ENCODE assay signal across 1 cellular context in the genomic region with DNA sequence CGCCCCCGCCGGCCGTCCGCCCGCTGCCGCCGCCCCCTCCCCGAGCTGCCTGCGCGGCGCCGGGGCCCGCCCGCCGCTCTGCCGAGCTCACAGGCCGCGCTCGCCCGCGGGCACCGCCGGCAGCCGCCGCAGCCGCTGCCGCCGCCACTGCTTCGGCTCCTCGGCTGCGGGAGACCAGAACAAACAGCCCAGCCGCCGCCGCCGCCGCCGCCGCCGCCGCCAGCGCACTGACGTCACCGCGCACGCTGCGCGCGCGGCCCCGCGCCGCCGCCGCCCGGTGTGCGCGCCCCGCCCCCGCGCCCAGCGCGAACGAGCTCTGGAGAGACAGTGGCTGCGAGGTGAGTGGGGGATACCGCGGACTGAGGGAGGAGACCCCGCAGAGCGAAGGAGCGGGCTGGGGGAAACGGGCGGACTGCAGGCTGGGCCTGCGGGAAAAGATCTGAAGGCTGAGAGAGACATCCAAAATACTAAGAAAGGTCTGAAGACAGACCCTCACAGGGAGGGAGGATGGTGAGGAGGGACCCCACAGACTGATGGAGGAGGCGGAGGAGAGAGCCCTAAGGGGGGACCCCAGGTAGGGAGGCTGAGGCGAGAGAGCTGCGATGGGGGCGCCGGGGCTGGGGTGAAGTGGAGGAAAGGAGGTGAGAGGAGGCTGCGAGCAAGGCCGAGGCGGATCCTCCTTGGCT.
TF ChIP-seq lines count a peak whose summit lies in the region.

A gene (minus strand): TSS at position 229 of the 686 bp plus-strand sequence. CDS start 59,440 bp downstream, outside the sequence.

TF ChIP-seq in HepG2, 621 proteins besides CTCF, POLR2A, EP300 and RAD21 (continued from another document and continues in another):
- TF ChIP-seq, protein P1, sequence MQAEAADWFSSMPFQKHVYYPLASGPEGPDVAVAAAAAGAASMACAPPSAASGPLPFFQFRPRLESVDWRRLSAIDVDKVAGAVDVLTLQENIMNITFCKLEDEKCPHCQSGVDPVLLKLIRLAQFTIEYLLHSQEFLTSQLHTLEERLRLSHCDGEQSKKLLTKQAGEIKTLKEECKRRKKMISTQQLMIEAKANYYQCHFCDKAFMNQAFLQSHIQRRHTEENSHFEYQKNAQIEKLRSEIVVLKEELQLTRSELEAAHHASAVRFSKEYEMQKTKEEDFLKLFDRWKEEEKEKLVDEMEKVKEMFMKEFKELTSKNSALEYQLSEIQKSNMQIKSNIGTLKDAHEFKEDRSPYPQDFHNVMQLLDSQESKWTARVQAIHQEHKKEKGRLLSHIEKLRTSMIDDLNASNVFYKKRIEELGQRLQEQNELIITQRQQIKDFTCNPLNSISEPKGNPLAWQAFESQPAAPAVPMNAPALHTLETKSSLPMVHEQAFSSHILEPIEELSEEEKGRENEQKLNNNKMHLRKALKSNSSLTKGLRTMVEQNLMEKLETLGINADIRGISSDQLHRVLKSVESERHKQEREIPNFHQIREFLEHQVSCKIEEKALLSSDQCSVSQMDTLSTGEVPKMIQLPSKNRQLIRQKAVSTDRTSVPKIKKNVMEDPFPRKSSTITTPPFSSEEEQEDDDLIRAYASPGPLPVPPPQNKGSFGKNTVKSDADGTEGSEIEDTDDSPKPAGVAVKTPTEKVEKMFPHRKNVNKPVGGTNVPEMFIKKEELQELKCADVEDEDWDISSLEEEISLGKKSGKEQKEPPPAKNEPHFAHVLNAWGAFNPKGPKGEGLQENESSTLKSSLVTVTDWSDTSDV (CRISPR knock-in tag; IDR thresholded peaks at IDR 0.05) = no peak
- TF ChIP-seq ZNF747 (CRISPR knock-in tag; IDR thresholded peaks at IDR 0.05; ENCODE audit: borderline replicate concordance) (no peak), KDM5B (CRISPR knock-in tag; IDR thresholded peaks at IDR 0.05; ENCODE audit: borderline replicate concordance) (peak; percentile 10; the same call in 1 of the 2 replicates), ZC3H13 (CRISPR knock-in tag; IDR thresholded peaks at IDR 0.05) (no peak), HOXA9 (CRISPR knock-in tag; IDR thresholded peaks at IDR 0.05; ENCODE audit: borderline replicate concordance) (no peak), ZNF143 (CRISPR knock-in tag; IDR thresholded peaks at IDR 0.05) (no peak), ZNF136 (CRISPR knock-in tag; IDR thresholded peaks at IDR 0.05; ENCODE audit: low read depth) (no peak), ZFP36L1 (CRISPR knock-in tag; IDR thresholded peaks at IDR 0.05) (no peak), ZNF24 (IDR thresholded peaks at IDR 0.05) (no peak), NFRKB (IDR thresholded peaks at IDR 0.05) (no peak), KLF11 (CRISPR knock-in tag; IDR thresholded peaks at IDR 0.05) (0 out of 2 replicates have a peak, but pooled peaks have one; percentile 40), SRF (IDR thresholded peaks at IDR 0.05; ENCODE audit: low read depth, low read length) (no peak), ZNF260 (CRISPR knock-in tag; IDR thresholded peaks at IDR 0.05; ENCODE audit: borderline replicate concordance, low read depth) (no peak), GZF1 (CRISPR knock-in tag; IDR thresholded peaks at IDR 0.05) (no peak), GPN1 (CRISPR knock-in tag; IDR thresholded peaks at IDR 0.05; ENCODE audit: borderline replicate concordance) (no peak), ZBTB7A (CRISPR knock-in tag; IDR thresholded peaks at IDR 0.05) (no peak), PCBP1 (IDR thresholded peaks at IDR 0.05; ENCODE audit: borderline replicate concordance, low read depth, low read length) (no peak), ZSCAN22 (CRISPR knock-in tag; IDR thresholded peaks at IDR 0.05) (peak; percentile 98), ZNF746 (CRISPR knock-in tag; IDR thresholded peaks at IDR 0.05) (no peak), GATAD1 (CRISPR knock-in tag; IDR thresholded peaks at IDR 0.05) (0 out of 2 replicates have a peak, but pooled peaks have one; percentile 27), RBM39 (IDR thresholded peaks at IDR 0.05; ENCODE audit: low read depth, low read length, poor library complexity, severe bottlenecking) (no peak), TCF7L2 (IDR thresholded peaks at IDR 0.05; ENCODE audit: low read depth, low read length) (no peak), CBX5 (CRISPR knock-in tag; IDR thresholded peaks at IDR 0.05; ENCODE audit: borderline replicate concordance) (no peak), ZFP1 (CRISPR knock-in tag; IDR thresholded peaks at IDR 0.05) (no peak), FOXA3 (CRISPR knock-in tag; IDR thresholded peaks at IDR 0.05) (no peak), ZNF768 (CRISPR knock-in tag; IDR thresholded peaks at IDR 0.05) (no peak), ZBTB21 (CRISPR knock-in tag; IDR thresholded peaks at IDR 0.05) (no peak), ZSCAN12 (CRISPR knock-in tag; IDR thresholded peaks at IDR 0.05) (no peak), KAT7 (CRISPR knock-in tag; IDR thresholded peaks at IDR 0.05; ENCODE audit: borderline replicate concordance) (no peak)
- TF ChIP-seq, protein P2, sequence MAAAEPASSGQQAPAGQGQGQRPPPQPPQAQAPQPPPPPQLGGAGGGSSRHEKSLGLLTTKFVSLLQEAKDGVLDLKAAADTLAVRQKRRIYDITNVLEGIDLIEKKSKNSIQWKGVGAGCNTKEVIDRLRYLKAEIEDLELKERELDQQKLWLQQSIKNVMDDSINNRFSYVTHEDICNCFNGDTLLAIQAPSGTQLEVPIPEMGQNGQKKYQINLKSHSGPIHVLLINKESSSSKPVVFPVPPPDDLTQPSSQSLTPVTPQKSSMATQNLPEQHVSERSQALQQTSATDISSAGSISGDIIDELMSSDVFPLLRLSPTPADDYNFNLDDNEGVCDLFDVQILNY (CRISPR knock-in tag; conservative IDR thresholded peaks at IDR 0.05) = no peak
- TF ChIP-seq, protein P3, sequence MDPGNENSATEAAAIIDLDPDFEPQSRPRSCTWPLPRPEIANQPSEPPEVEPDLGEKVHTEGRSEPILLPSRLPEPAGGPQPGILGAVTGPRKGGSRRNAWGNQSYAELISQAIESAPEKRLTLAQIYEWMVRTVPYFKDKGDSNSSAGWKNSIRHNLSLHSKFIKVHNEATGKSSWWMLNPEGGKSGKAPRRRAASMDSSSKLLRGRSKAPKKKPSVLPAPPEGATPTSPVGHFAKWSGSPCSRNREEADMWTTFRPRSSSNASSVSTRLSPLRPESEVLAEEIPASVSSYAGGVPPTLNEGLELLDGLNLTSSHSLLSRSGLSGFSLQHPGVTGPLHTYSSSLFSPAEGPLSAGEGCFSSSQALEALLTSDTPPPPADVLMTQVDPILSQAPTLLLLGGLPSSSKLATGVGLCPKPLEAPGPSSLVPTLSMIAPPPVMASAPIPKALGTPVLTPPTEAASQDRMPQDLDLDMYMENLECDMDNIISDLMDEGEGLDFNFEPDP (CRISPR knock-in tag; conservative IDR thresholded peaks at IDR 0.05) = no peak
- TF ChIP-seq, protein P4, sequence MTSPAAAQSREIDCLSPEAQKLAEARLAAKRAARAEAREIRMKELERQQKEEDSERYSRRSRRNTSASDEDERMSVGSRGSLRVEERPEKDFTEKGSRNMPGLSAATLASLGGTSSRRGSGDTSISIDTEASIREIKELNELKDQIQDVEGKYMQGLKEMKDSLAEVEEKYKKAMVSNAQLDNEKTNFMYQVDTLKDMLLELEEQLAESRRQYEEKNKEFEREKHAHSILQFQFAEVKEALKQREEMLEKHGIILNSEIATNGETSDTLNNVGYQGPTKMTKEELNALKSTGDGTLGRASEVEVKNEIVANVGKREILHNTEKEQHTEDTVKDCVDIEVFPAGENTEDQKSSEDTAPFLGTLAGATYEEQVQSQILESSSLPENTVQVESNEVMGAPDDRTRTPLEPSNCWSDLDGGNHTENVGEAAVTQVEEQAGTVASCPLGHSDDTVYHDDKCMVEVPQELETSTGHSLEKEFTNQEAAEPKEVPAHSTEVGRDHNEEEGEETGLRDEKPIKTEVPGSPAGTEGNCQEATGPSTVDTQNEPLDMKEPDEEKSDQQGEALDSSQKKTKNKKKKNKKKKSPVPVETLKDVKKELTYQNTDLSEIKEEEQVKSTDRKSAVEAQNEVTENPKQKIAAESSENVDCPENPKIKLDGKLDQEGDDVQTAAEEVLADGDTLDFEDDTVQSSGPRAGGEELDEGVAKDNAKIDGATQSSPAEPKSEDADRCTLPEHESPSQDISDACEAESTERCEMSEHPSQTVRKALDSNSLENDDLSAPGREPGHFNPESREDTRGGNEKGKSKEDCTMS (CRISPR knock-in tag; conservative IDR thresholded peaks at IDR 0.05) = no peak
- TF ChIP-seq, protein P5, sequence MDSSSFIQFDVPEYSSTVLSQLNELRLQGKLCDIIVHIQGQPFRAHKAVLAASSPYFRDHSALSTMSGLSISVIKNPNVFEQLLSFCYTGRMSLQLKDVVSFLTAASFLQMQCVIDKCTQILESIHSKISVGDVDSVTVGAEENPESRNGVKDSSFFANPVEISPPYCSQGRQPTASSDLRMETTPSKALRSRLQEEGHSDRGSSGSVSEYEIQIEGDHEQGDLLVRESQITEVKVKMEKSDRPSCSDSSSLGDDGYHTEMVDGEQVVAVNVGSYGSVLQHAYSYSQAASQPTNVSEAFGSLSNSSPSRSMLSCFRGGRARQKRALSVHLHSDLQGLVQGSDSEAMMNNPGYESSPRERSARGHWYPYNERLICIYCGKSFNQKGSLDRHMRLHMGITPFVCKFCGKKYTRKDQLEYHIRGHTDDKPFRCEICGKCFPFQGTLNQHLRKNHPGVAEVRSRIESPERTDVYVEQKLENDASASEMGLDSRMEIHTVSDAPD (CRISPR knock-in tag; IDR thresholded peaks at IDR 0.05) = no peak
- TF ChIP-seq, protein P6, sequence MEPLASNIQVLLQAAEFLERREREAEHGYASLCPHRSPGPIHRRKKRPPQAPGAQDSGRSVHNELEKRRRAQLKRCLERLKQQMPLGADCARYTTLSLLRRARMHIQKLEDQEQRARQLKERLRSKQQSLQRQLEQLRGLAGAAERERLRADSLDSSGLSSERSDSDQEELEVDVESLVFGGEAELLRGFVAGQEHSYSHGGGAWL (CRISPR knock-in tag; IDR thresholded peaks at IDR 0.05) = peak; percentile 42; the same call in 1 of the 2 replicates
- TF ChIP-seq, protein P7, sequence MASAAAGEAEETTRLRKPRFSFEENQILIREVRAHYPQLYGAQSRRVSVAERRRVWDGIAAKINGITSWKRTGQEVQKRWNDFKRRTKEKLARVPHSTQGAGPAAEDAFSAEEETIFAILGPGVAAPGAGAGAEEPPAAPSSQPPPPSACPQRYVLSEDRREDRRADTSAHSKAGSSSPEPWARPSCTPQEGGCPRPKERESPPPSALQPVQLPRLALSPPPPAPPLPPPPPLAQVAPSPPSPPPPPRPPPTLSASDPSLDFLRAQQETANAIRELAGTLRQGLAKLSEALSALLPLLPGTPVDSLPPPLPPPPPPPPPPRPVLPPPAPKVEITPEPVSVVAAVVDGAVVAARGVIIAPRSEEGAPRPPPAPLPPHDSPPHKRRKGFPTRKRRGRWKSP (CRISPR knock-in tag; IDR thresholded peaks at IDR 0.05) = no peak
- TF ChIP-seq, protein P8, sequence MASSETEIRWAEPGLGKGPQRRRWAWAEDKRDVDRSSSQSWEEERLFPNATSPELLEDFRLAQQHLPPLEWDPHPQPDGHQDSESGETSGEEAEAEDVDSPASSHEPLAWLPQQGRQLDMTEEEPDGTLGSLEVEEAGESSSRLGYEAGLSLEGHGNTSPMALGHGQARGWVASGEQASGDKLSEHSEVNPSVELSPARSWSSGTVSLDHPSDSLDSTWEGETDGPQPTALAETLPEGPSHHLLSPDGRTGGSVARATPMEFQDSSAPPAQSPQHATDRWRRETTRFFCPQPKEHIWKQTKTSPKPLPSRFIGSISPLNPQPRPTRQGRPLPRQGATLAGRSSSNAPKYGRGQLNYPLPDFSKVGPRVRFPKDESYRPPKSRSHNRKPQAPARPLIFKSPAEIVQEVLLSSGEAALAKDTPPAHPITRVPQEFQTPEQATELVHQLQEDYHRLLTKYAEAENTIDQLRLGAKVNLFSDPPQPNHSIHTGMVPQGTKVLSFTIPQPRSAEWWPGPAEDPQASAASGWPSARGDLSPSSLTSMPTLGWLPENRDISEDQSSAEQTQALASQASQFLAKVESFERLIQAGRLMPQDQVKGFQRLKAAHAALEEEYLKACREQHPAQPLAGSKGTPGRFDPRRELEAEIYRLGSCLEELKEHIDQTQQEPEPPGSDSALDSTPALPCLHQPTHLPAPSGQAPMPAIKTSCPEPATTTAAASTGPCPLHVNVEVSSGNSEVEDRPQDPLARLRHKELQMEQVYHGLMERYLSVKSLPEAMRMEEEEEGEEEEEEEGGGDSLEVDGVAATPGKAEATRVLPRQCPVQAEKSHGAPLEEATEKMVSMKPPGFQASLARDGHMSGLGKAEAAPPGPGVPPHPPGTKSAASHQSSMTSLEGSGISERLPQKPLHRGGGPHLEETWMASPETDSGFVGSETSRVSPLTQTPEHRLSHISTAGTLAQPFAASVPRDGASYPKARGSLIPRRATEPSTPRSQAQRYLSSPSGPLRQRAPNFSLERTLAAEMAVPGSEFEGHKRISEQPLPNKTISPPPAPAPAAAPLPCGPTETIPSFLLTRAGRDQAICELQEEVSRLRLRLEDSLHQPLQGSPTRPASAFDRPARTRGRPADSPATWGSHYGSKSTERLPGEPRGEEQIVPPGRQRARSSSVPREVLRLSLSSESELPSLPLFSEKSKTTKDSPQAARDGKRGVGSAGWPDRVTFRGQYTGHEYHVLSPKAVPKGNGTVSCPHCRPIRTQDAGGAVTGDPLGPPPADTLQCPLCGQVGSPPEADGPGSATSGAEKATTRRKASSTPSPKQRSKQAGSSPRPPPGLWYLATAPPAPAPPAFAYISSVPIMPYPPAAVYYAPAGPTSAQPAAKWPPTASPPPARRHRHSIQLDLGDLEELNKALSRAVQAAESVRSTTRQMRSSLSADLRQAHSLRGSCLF (CRISPR knock-in tag; IDR thresholded peaks at IDR 0.05; ENCODE audit: borderline replicate concordance) = no peak
- TF ChIP-seq, protein P9, sequence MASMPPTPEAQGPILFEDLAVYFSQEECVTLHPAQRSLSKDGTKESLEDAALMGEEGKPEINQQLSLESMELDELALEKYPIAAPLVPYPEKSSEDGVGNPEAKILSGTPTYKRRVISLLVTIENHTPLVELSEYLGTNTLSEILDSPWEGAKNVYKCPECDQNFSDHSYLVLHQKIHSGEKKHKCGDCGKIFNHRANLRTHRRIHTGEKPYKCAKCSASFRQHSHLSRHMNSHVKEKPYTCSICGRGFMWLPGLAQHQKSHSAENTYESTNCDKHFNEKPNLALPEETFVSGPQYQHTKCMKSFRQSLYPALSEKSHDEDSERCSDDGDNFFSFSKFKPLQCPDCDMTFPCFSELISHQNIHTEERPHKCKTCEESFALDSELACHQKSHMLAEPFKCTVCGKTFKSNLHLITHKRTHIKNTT (CRISPR knock-in tag; IDR thresholded peaks at IDR 0.05) = no peak
